In the genomic region with DNA sequence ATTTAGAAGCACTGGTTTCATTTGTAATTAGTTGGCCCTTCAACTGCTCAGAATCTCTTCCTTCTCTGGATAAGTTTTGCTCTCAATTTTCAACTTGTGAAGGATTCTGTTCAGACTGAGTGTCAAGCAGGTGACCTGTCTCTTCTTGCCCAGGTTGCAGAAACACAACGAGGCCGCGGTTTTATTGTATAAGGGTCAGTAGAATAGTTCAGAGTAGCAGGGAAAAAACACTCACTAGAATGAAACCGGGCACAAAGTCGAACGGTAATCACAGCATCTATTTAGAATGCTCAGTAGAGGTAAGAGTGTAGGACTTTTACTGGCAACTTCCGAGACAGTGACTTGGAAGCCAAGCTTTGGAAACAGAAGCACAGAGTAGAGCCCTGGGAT, we compare ENCODE assay signal across 22 cellular contexts. TPM values are rescaled to one million over a fixed set of nuclear protein-coding genes. Genes with fewer than 3 reads are reported as not detected.
A peak's percentile ranks its signal among the peaks of the same experiment; 100 is the strongest.
DNase-seq lines count a peak whose midpoint lies in the region; ATAC-seq, FAIRE-seq and TF ChIP-seq lines count a peak whose summit lies in the region.
"Had no signal": no experiment of that assay in that cellular context is flagged by ENCODE, and none has a peak within 500 bp of the region (broad histone marks: within the 10 kb centered on the region; RNA-seq: fewer than 3 reads in every experiment).

No MANE protein-coding gene starts in this region.

- TF ChIP-seq CTCF in HepG2 (CRISPR knock-in tag; IDR thresholded peaks at IDR 0.05) (no peak), right lobe of liver (IDR thresholded peaks at IDR 0.05) (no peak), colonic mucosa (IDR thresholded peaks at IDR 0.05) (no peak)

- peak overlapping the region; percentile 21 for H2AFZ ChIP-seq in HepG2 (ENCODE audit: low read length)

- peak; percentile 32 for FAIRE-seq in HepG2 (lab: Jason Lieb, UNC)
- FAIRE-seq: A549, D721Med, G401.6, GM19239, HTR-8/SVneo had no signal

- TF ChIP-seq EP300 in HepG2 (IDR thresholded peaks at IDR 0.05; ENCODE audit: low read depth in 2 of 2, low read length in 2 of 2) (no peak), HepG2 (CRISPR knock-in tag; IDR thresholded peaks at IDR 0.05; ENCODE audit: borderline replicate concordance) (no peak)

- no peak for TF ChIP-seq RAD21 in HepG2 (CRISPR knock-in tag; IDR thresholded peaks at IDR 0.05)

- peak; percentile 75 for ATAC-seq in HepG2
- ATAC-seq in right lobe of liver, result no peak
- peak; percentile 26 for ATAC-seq in left colon
- ATAC-seq in naive thymus-derived CD4-positive, alpha-beta T cell, result no peak
- ATAC-seq: A549; CD8-positive, alpha-beta T cell had no signal

- peak; percentile 25 for DNase-seq in HepG2 (ENCODE audit: low spot score)
- DNase-seq in right lobe of liver, result no peak
- peak; percentile 16 for DNase-seq in colonic mucosa
- no peak for DNase-seq in left colon
- no peak for DNase-seq in naive thymus-derived CD4-positive, alpha-beta T cell
- DNase-seq in T-helper 2 cell treated with Interferon-gamma antibody and Interleukin-4, amounts not matched to agents 5 μg/mL and 100 μg/mL, for 36 hours (ENCODE audit: low spot score), result no peak
- no peak for DNase-seq in NOMO-1 treated with dmso at 0.1 percent for 144 hours (lab: John Stamatoyannopoulos, UW; ENCODE audit: unreplicated experiment)
- DNase-seq: BE2C; CD8-positive, alpha-beta T cell; COR-L47; DMS153; DMS79 treated with DMSO at 0.1 percent for 48 hours; EL; HCEC 1CT; HFFc6 had no signal

- CTCF ChIA-PET in HepG2 (lab: Yijun Ruan, JAX; ENCODE audit: low intra/inter-chr PET ratio, low total read pairs), result no interaction called here
- CTCF ChIA-PET in naive thymus-derived CD4-positive, alpha-beta T cell (lab: Charles Lee), result no interaction called here

- peaks cover 0 to 2% (median 0%) of the 10 kb centered on the region in 11 donors for H3K9me3 Mint-ChIP-seq in naive thymus-derived CD4-positive, alpha-beta T cell
- no peaks in the 10 kb centered on the region for H3K9me3 Mint-ChIP-seq in T-helper 2 cell treated with Interferon-gamma antibody and Interleukin-4, amounts not matched to agents 5 μg/mL and 100 μg/mL, for 36 hours
- H3K9me3 Mint-ChIP-seq: CD8-positive, alpha-beta T cell had no signal

- peak overlapping the region; percentile 6 to 30 (median 22); a peak in 3 of 6 replicates for H3K4me3 ChIP-seq in HepG2 (replicated peaks in 1 of 3; ENCODE audit: insufficient read depth in 1 of 3, low read depth in 2 of 3, low read length in 3 of 3)
- no peak overlapping the region for H3K4me3 ChIP-seq in right lobe of liver
- no peak overlapping the region for H3K4me3 ChIP-seq in colonic mucosa
- H3K4me3 ChIP-seq in thymus (ENCODE audit: low read length), result no peak overlapping the region
- no peak overlapping the region for H3K4me3 ChIP-seq in naive thymus-derived CD4-positive, alpha-beta T cell (ENCODE audit: low read length)
- H3K4me3 ChIP-seq: A549 had no signal

- intact Hi-C loops in HepG2 (cut with micrococcal nuclease; ENCODE audit: unreplicated experiment), result no loop called here
- intact Hi-C loops in right lobe of liver (cut with DNase I), result no loop called here
- intact Hi-C loops in colonic mucosa (cut with DNase I), result no loop called here
- intact Hi-C loops in left colon (cut with DNase I, micrococcal nuclease), result no loop called here
- intact Hi-C loops in naive thymus-derived CD4-positive, alpha-beta T cell (cut with micrococcal nuclease), result no loop called here

- POLR2A ChIA-PET in HepG2 (lab: Yijun Ruan, JAX), result interaction anchor here (1.0 kb wide), 1 partner anchor 70 kb away, joined by 4 read pairs; a partner anchor contains a TSS
- POLR2A ChIA-PET in naive thymus-derived CD4-positive, alpha-beta T cell (lab: Charles Lee), result no interaction called here

- H3K4me2 ChIP-seq in HepG2 (ENCODE audit: low read depth, low read length), result peak overlapping the region; percentile 71
- H3K4me2 ChIP-seq: A549 had no signal

- TF ChIP-seq POLR2A in HepG2 (IDR thresholded peaks at IDR 0.05; ENCODE audit: insufficient read depth in 1 of 2, low read depth in 2 of 2, low read length in 2 of 2), result no peak
- no peak for TF ChIP-seq POLR2A in right lobe of liver (IDR thresholded peaks at IDR 0.05)

- WGBS in HepG2 (ENCODE audit: low lambda C conversion rate), result 1% methylated on average over 7 of the region's 7 CpGs
- WGBS in right lobe of liver (ENCODE audit: insufficient coverage, low coverage, low lambda C conversion rate, missing lambda C conversion rate), result 83% methylated on average over 7 of the region's 7 CpGs
- WGBS in thymus, result 96% methylated on average over 7 of the region's 7 CpGs

- in situ Hi-C loops in HepG2 (cut with HindIII; ENCODE audit: extremely low pct_ligation_motif_present, low pct_unique_long_range_greater_than_20kb), result no loop called here

- H3K9ac ChIP-seq in HepG2 (ENCODE audit: insufficient read depth, low read depth, low read length) (no peak overlapping the region), colonic mucosa (ENCODE audit: low read depth in 2 of 2, low read length in 2 of 2) (no peak overlapping the region)

- no peaks in the 10 kb centered on the region for H3K9me3 ChIP-seq in HepG2 (ENCODE audit: low read length)
- no peaks in the 10 kb centered on the region for H3K9me3 ChIP-seq in right lobe of liver
- H3K9me3 ChIP-seq in colonic mucosa, result no peaks in the 10 kb centered on the region
- no peaks in the 10 kb centered on the region for H3K9me3 ChIP-seq in thymus (ENCODE audit: control insufficient read depth)
- no peaks in the 10 kb centered on the region for H3K9me3 ChIP-seq in naive thymus-derived CD4-positive, alpha-beta T cell (ENCODE audit: control insufficient read depth in 2 of 3, low read length in 3 of 3)
- H3K9me3 ChIP-seq: A549, BE2C had no signal

- H3K27ac ChIP-seq in HepG2 (ENCODE audit: extremely low read length, insufficient read depth, low read length) (no peak overlapping the region), right lobe of liver (no peak overlapping the region), colonic mucosa (no peak overlapping the region), thymus (ENCODE audit: low read depth) (peak overlapping the region; percentile 42)
- no peak overlapping the region for H3K27ac ChIP-seq in naive thymus-derived CD4-positive, alpha-beta T cell (ENCODE audit: low read depth, low read length)
- H3K27ac ChIP-seq: A549 had no signal

- peaks cover 14% of the 10 kb centered on the region for H3K4me1 ChIP-seq in HepG2 (ENCODE audit: insufficient read depth, low read length)
- H3K4me1 ChIP-seq in right lobe of liver, result no peaks in the 10 kb centered on the region
- H3K4me1 ChIP-seq in colonic mucosa, result no peaks in the 10 kb centered on the region
- H3K4me1 ChIP-seq in thymus (ENCODE audit: control insufficient read depth, insufficient read depth, low read length), result no peaks in the 10 kb centered on the region
- no peaks in the 10 kb centered on the region for H3K4me1 ChIP-seq in naive thymus-derived CD4-positive, alpha-beta T cell (ENCODE audit: control insufficient read depth in 2 of 2, insufficient read depth in 2 of 2, low read length in 2 of 2)
- H3K4me1 ChIP-seq: A549, BE2C had no signal

- H3K36me3 Mint-ChIP-seq in naive thymus-derived CD4-positive, alpha-beta T cell, result no peaks in the 10 kb centered on the region
- H3K36me3 Mint-ChIP-seq in T-helper 2 cell treated with Interferon-gamma antibody and Interleukin-4, amounts not matched to agents 5 μg/mL and 100 μg/mL, for 36 hours (ENCODE audit: low read depth), result no peaks in the 10 kb centered on the region
- H3K36me3 Mint-ChIP-seq: CD14-positive monocyte; CD8-positive, alpha-beta T cell had no signal

- no peaks in the 10 kb centered on the region for H4K20me1 ChIP-seq in HepG2 (ENCODE audit: insufficient read depth, low read length)

- peaks cover 0 to 23% (median 0%) of the 10 kb centered on the region in 5 donors for H3K27me3 Mint-ChIP-seq in naive thymus-derived CD4-positive, alpha-beta T cell
- H3K27me3 Mint-ChIP-seq in T-helper 2 cell treated with Interferon-gamma antibody and Interleukin-4, amounts not matched to agents 5 μg/mL and 100 μg/mL, for 36 hours (ENCODE audit: low read depth), result peaks cover 13% of the 10 kb centered on the region

- H3K4me1 Mint-ChIP-seq in naive thymus-derived CD4-positive, alpha-beta T cell, result peaks cover 0 to 2% (median 0%) of the 10 kb centered on the region in 7 donors
- peaks cover 2% of the 10 kb centered on the region for H3K4me1 Mint-ChIP-seq in T-helper 2 cell treated with Interferon-gamma antibody and Interleukin-4, amounts not matched to agents 5 μg/mL and 100 μg/mL, for 36 hours (ENCODE audit: low read depth)
- H3K4me1 Mint-ChIP-seq: CD14-positive monocyte had no signal

- H3K27me3 ChIP-seq in HepG2 (ENCODE audit: control insufficient read depth in 1 of 2, insufficient read depth in 2 of 2, low read length in 2 of 2) (no peaks in the 10 kb centered on the region), right lobe of liver (no peaks in the 10 kb centered on the region), colonic mucosa (no peaks in the 10 kb centered on the region), thymus (ENCODE audit: control insufficient read depth, insufficient read depth) (no peaks in the 10 kb centered on the region)
- no peaks in the 10 kb centered on the region for H3K27me3 ChIP-seq in naive thymus-derived CD4-positive, alpha-beta T cell (ENCODE audit: control insufficient read depth in 2 of 2, insufficient read depth in 2 of 2, low read length in 2 of 2)
- H3K27me3 ChIP-seq: BE2C had no signal

- no peak overlapping the region for H3K27ac Mint-ChIP-seq in naive thymus-derived CD4-positive, alpha-beta T cell
- H3K27ac Mint-ChIP-seq in T-helper 2 cell treated with Interferon-gamma antibody and Interleukin-4, amounts not matched to agents 5 μg/mL and 100 μg/mL, for 36 hours, result no peak overlapping the region
- H3K27ac Mint-ChIP-seq: CD14-positive monocyte; CD8-positive, alpha-beta T cell; HFFc6 had no signal

- H3K79me2 ChIP-seq in HepG2 (ENCODE audit: insufficient read depth, low read length), result no peaks in the 10 kb centered on the region

- H3K36me3 ChIP-seq in HepG2 (replicated peaks in 1 of 2; ENCODE audit: control insufficient read depth in 1 of 2, insufficient read depth in 2 of 2, low read length in 2 of 2) (no peaks in the 10 kb centered on the region), right lobe of liver (no peaks in the 10 kb centered on the region), colonic mucosa (no peaks in the 10 kb centered on the region), thymus (ENCODE audit: control insufficient read depth, insufficient read depth) (no peaks in the 10 kb centered on the region)
- H3K36me3 ChIP-seq in naive thymus-derived CD4-positive, alpha-beta T cell (ENCODE audit: control insufficient read depth in 2 of 3, insufficient read depth in 3 of 3, low read length in 3 of 3), result no peaks in the 10 kb centered on the region
- H3K36me3 ChIP-seq: BE2C had no signal

- BruUV-seq in HepG2 (replicated peaks; lab: Mats Ljungman, UMichigan), result no TSS peak

- H3K4me3 Mint-ChIP-seq in naive thymus-derived CD4-positive, alpha-beta T cell, result no peak overlapping the region
- no peak overlapping the region for H3K4me3 Mint-ChIP-seq in T-helper 2 cell treated with Interferon-gamma antibody and Interleukin-4, amounts not matched to agents 5 μg/mL and 100 μg/mL, for 36 hours
- H3K4me3 Mint-ChIP-seq: CD14-positive monocyte; CD8-positive, alpha-beta T cell; HFFc6 had no signal

RNA-seq across cellular contexts. Expression of a gene that starts 17.9 kb away (rescaled TPM):
- total RNA-seq in HepG2 (2016; rRNA removed; fragmentation: Illumina TruSeq; extraction: Trizol) (6.4 TPM in 2 replicates), right lobe of liver (1 to 10 TPM; 5.4 to 8.5 (median 7.5) TPM), colonic mucosa (1 to 10 TPM; 6.9 to 7.6 TPM), left colon (10 to 100 TPM in 1 of 2 donors, 1 to 10 TPM in 1; 9.2 to 15.9 TPM)
- 1.1 TPM in 2 replicates for total RNA-seq in HepG2 (2016; cell fraction: cytosol; rRNA removed; fragmentation: Illumina TruSeq; extraction: Trizol; ENCODE audit: low read depth)
- total RNA-seq in HepG2 (2016; cell fraction: insoluble cytoplasmic fraction; rRNA removed; fragmentation: Illumina TruSeq; extraction: Trizol), result 5.1 and 7.1 TPM in 2 replicates
- total RNA-seq in HepG2 (2016; cell fraction: membrane; rRNA removed; fragmentation: Illumina TruSeq; extraction: Trizol), result 3.3 and 3.7 TPM in 2 replicates
- total RNA-seq in HepG2 (2016; cell fraction: nucleus; rRNA removed; fragmentation: Illumina TruSeq; extraction: Trizol), result 11.3 and 14.8 TPM in 2 replicates
- polyA plus RNA-seq in HepG2 (2011; rRNA removed) (1.8 and 1.9 TPM in 2 replicates), thymus (8.1 TPM)
- 1.1 and 1.2 TPM in 2 replicates for polyA plus RNA-seq in HepG2 (2011; cell fraction: cytosol; rRNA removed)
- 3.9 TPM in 2 replicates for polyA plus RNA-seq in HepG2 (2011; cell fraction: nucleus; rRNA removed)
- 0.56 and 0.64 TPM in 2 replicates for polyA plus RNA-seq in HepG2 (2012)
- polyA plus RNA-seq in HepG2 (2016; cell fraction: cytosol; fragmentation: Illumina TruSeq; extraction: Trizol; ENCODE audit: low read depth), result 0.99 and 1.2 TPM in 2 replicates
- 2.9 and 3.7 TPM in 2 replicates for polyA plus RNA-seq in HepG2 (2016; cell fraction: insoluble cytoplasmic fraction; fragmentation: Illumina TruSeq; extraction: Trizol; ENCODE audit: low read depth)
- 2.2 and 2.5 TPM in 2 replicates for polyA plus RNA-seq in HepG2 (2016; cell fraction: membrane; fragmentation: Illumina TruSeq; extraction: Trizol; ENCODE audit: low read depth)
- polyA plus RNA-seq in HepG2 (2016; cell fraction: nucleus; fragmentation: Illumina TruSeq; extraction: Trizol; ENCODE audit: insufficient read depth, low read depth), result 8.2 and 9.4 TPM in 2 replicates
- 10.2 and 14.8 TPM in 2 replicates for polyA minus RNA-seq in HepG2 (2011; rRNA and poly(A)+ RNA removed; ENCODE audit: low replicate concordance)
- 1.8 and 2.1 TPM in 2 replicates for polyA minus RNA-seq in HepG2 (2011; cell fraction: cytosol; rRNA and poly(A)+ RNA removed)
- 6.7 and 7.7 TPM in 2 replicates for polyA minus RNA-seq in HepG2 (2011; cell fraction: nucleus; rRNA and poly(A)+ RNA removed)
- total RNA-seq in naive thymus-derived CD4-positive, alpha-beta T cell, result 10 to 100 TPM in 1 of 5 experiments, 1 to 10 TPM in 2, under 1 TPM in 2; 0.73 to 10.8 (median 2.0) TPM
- under 1 TPM in 1 of 2 donors, not detected in 1; 0.24 TPM for polyA plus RNA-seq in naive thymus-derived CD4-positive, alpha-beta T cell

Comparison
In these comparisons a context has a peak if more than half of its experiments do, and no peak if none do; other contexts are left out.
1. ATAC-seq: peak in HepG2 (single experiment) and left colon (single experiment); none in right lobe of liver (0 of 4) and naive thymus-derived CD4-positive, alpha-beta T cell (single experiment).
2. DNase-seq: peak in HepG2 (single experiment) and colonic mucosa (single experiment); none in right lobe of liver (0 of 3), left colon (0 of 2), naive thymus-derived CD4-positive, alpha-beta T cell (0 of 9), T-helper 2 cell treated with Interferon-gamma antibody and Interleukin-4, amounts not matched to agents 5 μg/mL and 100 μg/mL, for 36 hours (single experiment) and NOMO-1 treated with dmso at 0.1 percent for 144 hours (single experiment).
3. H3K4me3 ChIP-seq: peak in HepG2 (3 of 3); none in right lobe of liver (0 of 3), colonic mucosa (single experiment), thymus (single experiment) and naive thymus-derived CD4-positive, alpha-beta T cell (single experiment).